In genomic region chr6:48951917-48952316, GRCh38 we compare ENCODE assay signal across 1 cellular context.
TF ChIP-seq lines count a peak whose summit lies in the region.

No MANE protein-coding gene starts in this region.

TF ChIP-seq in HepG2, 621 proteins besides CTCF, POLR2A, EP300 and RAD21 (continued from another document):
- no peak for TF ChIP-seq LRRFIP1 (CRISPR knock-in tag; conservative IDR thresholded peaks at IDR 0.05)
- no peak for TF ChIP-seq NRL (CRISPR knock-in tag; IDR thresholded peaks at IDR 0.05; ENCODE audit: borderline replicate concordance)
- TF ChIP-seq YY1 (IDR thresholded peaks at IDR 0.05; ENCODE audit: insufficient read depth, insufficient replicate concordance, low read depth, low read length): no peak
- TF ChIP-seq CERS6 (CRISPR knock-in tag; IDR thresholded peaks at IDR 0.05): no peak
- TF ChIP-seq PBX3 (CRISPR knock-in tag; IDR thresholded peaks at IDR 0.05; ENCODE audit: borderline replicate concordance): no peak
TF ChIP-seq in HepG2: peak in this region for 0.
